Comparison of ENCODE assay signal across 1 cellular context in genomic region chr3:48663489-48664312, GRCh38.
TF ChIP-seq lines count a peak whose summit lies in the region.

No MANE protein-coding gene starts in this region.

TF ChIP-seq in GM12878, 131 proteins besides CTCF, POLR2A, EP300 and RAD21 (continued from another document):
- TF ChIP-seq IRF5 (IDR thresholded peaks at IDR 0.05; ENCODE audit: borderline replicate concordance) (no peak), YY1 (IDR thresholded peaks at IDR 0.05; ENCODE audit: low read depth, low read length) (no peak), FOXK2 (IDR thresholded peaks at IDR 0.05) (peak; percentile 68), EGR1 (IDR thresholded peaks at IDR 0.05; ENCODE audit: borderline replicate concordance in 1 of 2, low read depth in 2 of 2, low read length in 2 of 2) (peak in 1 of 2 experiments; percentile 14; a peak in 1 of 3 replicates), ATF2 (IDR thresholded peaks at IDR 0.05; ENCODE audit: low read length) (peak; percentile 99), KLF5 (IDR thresholded peaks at IDR 0.05; ENCODE audit: partially characterized antibody) (peak; percentile 74), SREBF2 (IDR thresholded peaks at IDR 0.05; ENCODE audit: low read length) (0 out of 2 replicates have a peak, but pooled peaks have one; percentile 19), E4F1 (IDR thresholded peaks at IDR 0.05; ENCODE audit: borderline replicate concordance, partially characterized antibody) (peak; percentile 66), ZNF592 (IDR thresholded peaks at IDR 0.05) (no peak), SIX5 (IDR thresholded peaks at IDR 0.05; ENCODE audit: low read depth, low read length, severe bottlenecking) (no peak), ZNF622 (IDR thresholded peaks at IDR 0.05) (no peak), CHD2 (IDR thresholded peaks at IDR 0.05; ENCODE audit: borderline replicate concordance, low read depth, low read length) (peak; percentile 37; the same call in 1 of the 2 replicates), NBN (IDR thresholded peaks at IDR 0.05) (peak; percentile 90), TCF3 (IDR thresholded peaks at IDR 0.05; ENCODE audit: borderline replicate concordance, insufficient read depth, low read depth, low read length) (peak; percentile 64; the same call in 1 of the 2 replicates), RB1 (IDR thresholded peaks at IDR 0.05; ENCODE audit: borderline replicate concordance) (peak; percentile 83), RELB (IDR thresholded peaks at IDR 0.05; ENCODE audit: low read depth) (peak; percentile 63; the same call in 1 of the 2 replicates), BACH1 (IDR thresholded peaks at IDR 0.05; ENCODE audit: borderline replicate concordance) (peak; percentile 47; the same call in 1 of the 2 replicates), SP1 (IDR thresholded peaks at IDR 0.05; ENCODE audit: low read depth, low read length) (peak; percentile 81), TCF12 (IDR thresholded peaks at IDR 0.05; ENCODE audit: low read depth, low read length) (peak; percentile 83), SMC3 (IDR thresholded peaks at IDR 0.05; ENCODE audit: borderline replicate concordance, low read length) (no peak), ZBED1 (IDR thresholded peaks at IDR 0.05; ENCODE audit: borderline replicate concordance) (no peak), HDAC2 (IDR thresholded peaks at IDR 0.05) (no peak), STAT1 (conservative IDR thresholded peaks at IDR 0.05) (0 out of 2 replicates have a peak, but pooled peaks have one; percentile 48), BCL3 (IDR thresholded peaks at IDR 0.05; ENCODE audit: borderline replicate concordance, insufficient read depth, low read depth, low read length, poor library complexity, severe bottlenecking) (peak; percentile 35), SRF (IDR thresholded peaks at IDR 0.05; ENCODE audit: low read depth in 2 of 2, low read length in 2 of 2) (peak in 1 of 2 experiments; percentile 61; a peak in 1 of 4 replicates), ZNF687 (IDR thresholded peaks at IDR 0.05) (peak; percentile 31; the same call in 1 of the 2 replicates), SIN3A (IDR thresholded peaks at IDR 0.05; ENCODE audit: low read depth, low read length) (0 out of 2 replicates have a peak, but pooled peaks have one; percentile 9), NFXL1 (IDR thresholded peaks at IDR 0.05; ENCODE audit: borderline replicate concordance) (no peak), EED (IDR thresholded peaks at IDR 0.05; ENCODE audit: low read depth) (no peak; the same call in 1 of the 2 replicates), ATF3 (IDR thresholded peaks at IDR 0.05; ENCODE audit: borderline replicate concordance, extremely low read depth, low read depth, low read length) (no peak), CREB1 (IDR thresholded peaks at IDR 0.05; ENCODE audit: low read depth) (peak; percentile 73), POU2F2 (IDR thresholded peaks at IDR 0.05; ENCODE audit: borderline replicate concordance, low read depth, low read length) (peak; percentile 37; the same call in 1 of the 3 replicates), ZNF274 (IDR thresholded peaks at IDR 0.05; ENCODE audit: insufficient read depth, insufficient read length) (no peak), POLR2AphosphoS5 (IDR thresholded peaks at IDR 0.05; ENCODE audit: low read length) (peak; percentile 26; the same call in 1 of the 2 replicates)
